ENCODE assay signal across 12 cellular contexts in the genomic region with DNA sequence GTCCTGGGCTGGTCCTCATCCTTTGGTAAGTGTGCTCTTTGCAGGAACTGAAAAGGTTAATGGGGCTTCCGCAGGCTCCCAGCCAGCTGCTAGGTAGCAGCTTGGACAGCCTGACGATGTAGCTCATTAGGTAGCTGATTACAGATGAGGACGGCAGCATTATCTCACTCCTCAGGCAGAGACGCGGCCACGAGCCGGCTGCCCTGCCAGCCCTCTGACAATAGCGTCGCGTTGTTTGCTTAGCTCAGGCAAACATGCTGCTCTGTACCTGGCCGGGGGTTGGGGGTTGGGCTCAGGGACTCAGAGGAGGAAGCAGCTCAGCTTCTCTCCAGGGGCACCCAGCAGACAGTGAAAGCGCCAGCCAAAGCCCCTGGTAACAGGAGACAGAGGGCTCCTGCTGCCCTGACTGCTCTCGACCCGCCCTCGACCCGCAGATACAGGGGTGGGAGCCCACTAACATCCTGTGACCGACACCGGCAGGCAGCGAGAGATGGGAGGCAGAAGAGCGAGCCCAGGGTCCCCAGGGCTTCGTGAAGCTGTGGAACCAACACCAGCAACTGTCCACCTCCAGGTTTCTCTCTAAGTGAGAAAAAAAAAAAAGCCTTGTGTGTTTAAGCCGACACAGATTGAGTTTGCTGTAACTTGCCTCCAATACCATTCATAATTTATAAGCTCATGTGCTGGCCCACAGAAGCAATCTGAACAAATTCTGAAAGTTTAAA. TPM values are rescaled to one million over a fixed set of nuclear protein-coding genes. Genes with fewer than 3 reads are reported as not detected.
A peak's percentile ranks its signal among the peaks of the same experiment; 100 is the strongest.
DNase-seq lines count a peak whose midpoint lies in the region; ATAC-seq and FAIRE-seq lines count a peak whose summit lies in the region.
"Had no signal": no experiment of that assay in that cellular context is flagged by ENCODE, and none has a peak within 500 bp of the region (broad histone marks: within the 10 kb centered on the region; RNA-seq: fewer than 3 reads in every experiment).

No MANE protein-coding gene starts in this region.

- no peak overlapping the region for H4K8ac ChIP-seq in mesendoderm (ENCODE audit: low read depth, low read length)

- no peak overlapping the region for H3K4me2 ChIP-seq in mesendoderm (ENCODE audit: low read length)

- DNase-seq in DMS79 treated with DMSO at 0.1 percent for 48 hours (lab: John Stamatoyannopoulos, UW) (peak; percentile 94), NCI-H187 (lab: John Stamatoyannopoulos, UW) (peak; percentile 72 to 78), SHP77 treated with DMSO at 0.1 percent for 48 hours (lab: John Stamatoyannopoulos, UW) (peak; percentile 94), mesendoderm (peak; percentile 93), RCC 7860 (ENCODE audit: low spot score) (no peak), cardiac septum (ENCODE audit: low spot score) (no peak)
- DNase-seq: foreskin fibroblast had no signal

- no peaks in the 10 kb centered on the region for H3K79me2 ChIP-seq in mesendoderm (ENCODE audit: control insufficient read depth, insufficient read depth, low read length)

- H3K27ac ChIP-seq in mesendoderm (ENCODE audit: low read depth, low read length): peak overlapping the region; percentile 39
- H3K27ac ChIP-seq: breast epithelium, neutrophil had no signal

- H3K23ac ChIP-seq in mesendoderm (ENCODE audit: low read length): no peak overlapping the region

- H3K9ac ChIP-seq in mesendoderm (ENCODE audit: low read length): peak overlapping the region; percentile 27

- peak overlapping the region; percentile 28 for H3K18ac ChIP-seq in mesendoderm (ENCODE audit: low read length)

- peak overlapping the region; percentile 74 for H3K56ac ChIP-seq in mesendoderm (ENCODE audit: low read length)

- H2BK120ac ChIP-seq in mesendoderm (ENCODE audit: low read depth, low read length): no peak overlapping the region

- no CpG with 5 or more reads among the region's 22 CpGs for WGBS in mesendoderm (ENCODE audit: extremely low coverage, insufficient coverage, low lambda C conversion rate)

- no peak for FAIRE-seq in RCC 7860 (lab: Jason Lieb, UNC)

- no peaks in the 10 kb centered on the region for H3K36me3 ChIP-seq in mesendoderm (ENCODE audit: control insufficient read depth, insufficient read depth, low read length)
- H3K36me3 ChIP-seq: breast epithelium, neutrophil had no signal

- no peak overlapping the region for H4K5ac ChIP-seq in mesendoderm (ENCODE audit: low read length)

- no peak overlapping the region for H3K4me3 ChIP-seq in mesendoderm (ENCODE audit: low read length)
- H3K4me3 ChIP-seq: breast epithelium had no signal

- ATAC-seq in HG03196 (IDR thresholded peaks at IDR 0.05; ENCODE audit: unreplicated experiment) (no peak), GM18873 (IDR thresholded peaks at IDR 0.05; ENCODE audit: low FRiP score, unreplicated experiment) (no peak)

- no peaks in the 10 kb centered on the region for H3K79me1 ChIP-seq in mesendoderm (ENCODE audit: low read length)

- H3K4ac ChIP-seq in mesendoderm (ENCODE audit: low read depth, low read length): no peak overlapping the region

- H3K27me3 ChIP-seq in mesendoderm (ENCODE audit: insufficient read depth, low read length, poor library complexity): no peaks in the 10 kb centered on the region
- H3K27me3 ChIP-seq: neutrophil had no signal

- peaks cover 8% of the 10 kb centered on the region for H3K4me1 ChIP-seq in mesendoderm (ENCODE audit: control insufficient read depth, low read depth, low read length)

- H2BK15ac ChIP-seq in mesendoderm (replicated peaks; ENCODE audit: low read depth): no peak overlapping the region

- no peak overlapping the region for H2AK5ac ChIP-seq in mesendoderm (ENCODE audit: low read length)

- intact Hi-C loops in cardiac septum (cut with DNase I): no loop called here

- H2BK5ac ChIP-seq in mesendoderm (ENCODE audit: low read length): peak overlapping the region; percentile 48

RNA-seq across cellular contexts. Expression of gene DLK1, which starts 53.4 kb away (rescaled TPM):
- 0.51 TPM for polyA plus RNA-seq in mesendoderm (2013, experiment 1 of 2)
- polyA plus RNA-seq in mesendoderm (2013, experiment 2 of 2): 0.56 TPM
- total RNA-seq in cardiac septum: 1.2 TPM
- total RNA-seq: HT1080 had no signal

Comparison
In these comparisons a context has a peak if more than half of its experiments do, and no peak if none do; other contexts are left out.
1. DNase-seq: peak in DMS79 treated with DMSO at 0.1 percent for 48 hours (single experiment), NCI-H187 (2 of 2), SHP77 treated with DMSO at 0.1 percent for 48 hours (single experiment) and mesendoderm (single experiment); none in RCC 7860 (single experiment) and cardiac septum (single experiment).